Comparison of ENCODE assay signal across 11 cellular contexts in genomic region chr16:58243528-58244004, GRCh38. TPM values are rescaled to one million over a fixed set of nuclear protein-coding genes. Genes with fewer than 3 reads are reported as not detected.
DNase-seq lines count a peak whose midpoint lies in the region; ATAC-seq and TF ChIP-seq lines count a peak whose summit lies in the region.
"Had no signal": no experiment of that assay in that cellular context is flagged by ENCODE, and none has a peak within 500 bp of the region (broad histone marks: within the 10 kb centered on the region; RNA-seq: fewer than 3 reads in every experiment).

No MANE protein-coding gene starts in this region.

- TF ChIP-seq EP300 in transverse colon (IDR thresholded peaks at IDR 0.05; ENCODE audit: low read depth), result no peak

- H3K27ac Mint-ChIP-seq in activated naive CD4-positive, alpha-beta T cell treated with anti-CD3 and anti-CD28 coated beads, Interleukin-2, amount 50 U/mL, for 72 hours, result no peak overlapping the region

- H3K9me3 Mint-ChIP-seq in activated naive CD4-positive, alpha-beta T cell treated with anti-CD3 and anti-CD28 coated beads, Interleukin-2, amount 50 U/mL, for 72 hours, result no peaks in the 10 kb centered on the region

- H3K36me3 Mint-ChIP-seq in activated naive CD4-positive, alpha-beta T cell treated with anti-CD3 and anti-CD28 coated beads, Interleukin-2, amount 50 U/mL, for 72 hours, result no peaks in the 10 kb centered on the region

- 63 to 83% methylated on average over 4 to 8 of the region's 8 CpGs for WGBS in transverse colon (ENCODE audit: low coverage in 1 of 2), 2 donors

- ATAC-seq in activated naive CD4-positive, alpha-beta T cell treated with anti-CD3 and anti-CD28 coated beads, Interleukin-2, amount 50 U/mL, for 72 hours, result peak; percentile 49 to 72
- peak; percentile 96 for ATAC-seq in HG02852 (IDR thresholded peaks at IDR 0.05; ENCODE audit: unreplicated experiment)

- in situ Hi-C loops in transverse colon (cut with MboI; ENCODE audit: low pct_ligation_motif_present in 1 of 4, low pct_unique_long_range_greater_than_20kb in 1 of 4, low sequenced_read_pairs in 3 of 4), result no loop called here

- TF ChIP-seq CTCF in OCI-LY3 (IDR thresholded peaks at IDR 0.05; ENCODE audit: low read depth, low read length) (no peak), transverse colon (IDR thresholded peaks at IDR 0.05) (no peak)

- H3K4me3 ChIP-seq in OCI-LY3 (ENCODE audit: low read length) (peak overlapping the region; percentile 62), transverse colon (no peak overlapping the region)
- H3K4me3 ChIP-seq: sigmoid colon had no signal

- H3K79me2 ChIP-seq in OCI-LY3 (ENCODE audit: low read length), result no peaks in the 10 kb centered on the region

- TF ChIP-seq POLR2A in transverse colon (IDR thresholded peaks at IDR 0.05), result no peak

- intact Hi-C loops in transverse colon (cut with DNase I; ENCODE audit: low total_unique reads), result no loop called here

- H3K36me3 ChIP-seq in OCI-LY3 (replicated peaks; ENCODE audit: low read depth, low read length) (peaks cover 12% of the 10 kb centered on the region), transverse colon (no peaks in the 10 kb centered on the region)
- H3K36me3 ChIP-seq: BE2C, sigmoid colon had no signal

- H3K9me3 ChIP-seq in OCI-LY3 (ENCODE audit: insufficient read depth, low read length), result peaks cover 9% of the 10 kb centered on the region; the same call in 1 of the 2 replicates
- no peaks in the 10 kb centered on the region for H3K9me3 ChIP-seq in transverse colon
- H3K9me3 ChIP-seq: BE2C, sigmoid colon had no signal

- H3K27ac ChIP-seq in OCI-LY3 (ENCODE audit: low read length) (peak overlapping the region; percentile 99), transverse colon (no peak overlapping the region)
- H3K27ac ChIP-seq: sigmoid colon had no signal

- no peak overlapping the region for H2AFZ ChIP-seq in OCI-LY3 (ENCODE audit: low read depth, low read length)

- no peak for DNase-seq in activated naive CD4-positive, alpha-beta T cell treated with anti-CD3 and anti-CD28 coated beads, Interleukin-2, amount 50 U/mL, for 72 hours (ENCODE audit: low spot score in 2 of 2)
- DNase-seq in activated naive CD4-positive, alpha-beta T cell treated with Interleukin-2 at 50 U/mL for 16 hours, result no peak
- DNase-seq in transverse colon (peak; percentile 26), SHP77 (lab: John Stamatoyannopoulos, UW) (no peak), NCI-H2196 treated with DMSO at 0.1 percent for 48 hours (lab: John Stamatoyannopoulos, UW; ENCODE audit: unreplicated experiment) (no peak)
- DNase-seq in stimulated activated naive CD4-positive, alpha-beta T cell treated with Interleukin-2 at 50 U/mL for 16 hours (lab: John Stamatoyannopoulos, UW), result no peak
- DNase-seq: BE2C, sigmoid colon had no signal

- peak overlapping the region; percentile 84 for H3K9ac ChIP-seq in OCI-LY3 (ENCODE audit: low read length)

- peaks cover 64% of the 10 kb centered on the region for H3K4me1 ChIP-seq in OCI-LY3 (ENCODE audit: low read length)
- no peaks in the 10 kb centered on the region for H3K4me1 ChIP-seq in transverse colon
- H3K4me1 ChIP-seq: BE2C, sigmoid colon had no signal

- H3K4me2 ChIP-seq in OCI-LY3 (ENCODE audit: low read length), result peak overlapping the region; percentile 75

- no peaks in the 10 kb centered on the region for H3K27me3 ChIP-seq in OCI-LY3 (ENCODE audit: low read depth, low read length)
- H3K27me3 ChIP-seq in transverse colon, result peaks cover 4% of the 10 kb centered on the region

- no peaks in the 10 kb centered on the region for H4K20me1 ChIP-seq in OCI-LY3 (ENCODE audit: insufficient read depth, low read length)

RNA-seq across cellular contexts. Expression of gene CSNK2A2, which starts 45.7 kb away (rescaled TPM):
- total RNA-seq in activated naive CD4-positive, alpha-beta T cell treated with anti-CD3 and anti-CD28 coated beads, Interleukin-2, amount 50 U/mL, for 72 hours, result 10 to 100 TPM; 67.9 to 88.4 TPM
- 10 to 100 TPM; 28.7 to 53.5 (median 40.0) TPM for total RNA-seq in transverse colon

RNA-seq across cellular contexts. Expression of gene PRSS54, which starts 51.3 kb away (rescaled TPM):
- not detected for total RNA-seq in activated naive CD4-positive, alpha-beta T cell treated with anti-CD3 and anti-CD28 coated beads, Interleukin-2, amount 50 U/mL, for 72 hours
- not detected for total RNA-seq in transverse colon
- total RNA-seq: sigmoid colon, urinary bladder had no signal
